In the genomic region with DNA sequence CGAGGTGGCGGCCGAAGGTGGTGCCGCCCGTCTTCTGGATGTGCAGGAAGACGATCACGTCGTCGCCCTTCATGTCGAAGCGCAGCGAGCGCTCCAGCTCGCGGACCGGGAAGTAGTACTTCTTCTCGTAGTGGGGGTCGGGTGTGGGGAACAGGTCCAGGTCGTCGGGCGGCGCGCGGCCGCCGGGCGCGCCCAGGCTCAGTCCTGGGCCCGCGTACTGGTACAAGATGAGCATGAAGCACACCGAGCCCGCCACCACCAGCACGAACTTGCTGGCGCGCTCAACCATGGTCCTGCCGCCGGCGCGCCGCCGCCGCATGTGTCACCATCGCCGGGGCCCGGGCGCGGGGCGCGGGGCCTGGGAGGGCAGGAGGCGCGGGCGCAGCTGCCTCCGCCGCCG, we compare ENCODE assay signal across 8 cellular contexts. TPM values are rescaled to one million over a fixed set of nuclear protein-coding genes. Genes with fewer than 3 reads are reported as not detected.
A peak's percentile ranks its signal among the peaks of the same experiment; 100 is the strongest.
DNase-seq lines count a peak whose midpoint lies in the region; ATAC-seq and TF ChIP-seq lines count a peak whose summit lies in the region.
"Not testable (repeated sequence)": the region's sequence is repeated elsewhere in the genome, so short reads cannot be mapped to it uniquely, and the experiment has no call there.

No MANE protein-coding gene starts in this region.

- H3K4me3 Mint-ChIP-seq in activated naive CD8-positive, alpha-beta T cell treated with anti-CD3 and anti-CD28 coated beads, Interleukin-2, amount 50 U/mL, for 24 hours, result peak overlapping the region; percentile 65
- H3K4me3 Mint-ChIP-seq in naive B cell, result peak overlapping the region in 7 of 8 donors; percentile 22 to 85 (median 70)

- not testable (repeated sequence) for H3K9me3 Mint-ChIP-seq in activated naive CD8-positive, alpha-beta T cell treated with anti-CD3 and anti-CD28 coated beads, Interleukin-2, amount 50 U/mL, for 24 hours; naive B cell

- H3K36me3 ChIP-seq in HEK293 (ENCODE audit: control insufficient read depth in 2 of 2, insufficient read depth in 1 of 2, low read length in 2 of 2) (peaks cover 0 to 28% of the 10 kb centered on the region in 2 experiments; a peak in 1 of 3 replicates), SK-N-MC (ENCODE audit: insufficient read depth, low read length) (peaks cover 23% of the 10 kb centered on the region; the same call in 1 of the 2 replicates)
- not testable (repeated sequence) for H3K36me3 ChIP-seq in thoracic aorta

- H3K27ac ChIP-seq in HEK293 (ENCODE audit: extremely low read depth, low read depth, low read length); SK-N-MC; foreskin keratinocyte; thoracic aorta: not testable (repeated sequence)

- not testable (repeated sequence) for DNase-seq in GM12864 (ENCODE audit: low read depth); SK-N-MC (ENCODE audit: low read depth, low spot score); foreskin keratinocyte; thoracic aorta (ENCODE audit: low spot score)
- peak; percentile 13 for DNase-seq in activated naive CD8-positive, alpha-beta T cell treated with anti-CD3 and anti-CD28 coated beads, Interleukin-2, amount 50 U/mL, for 24 hours
- DNase-seq in naive B cell, result peak; percentile 44

- CTCF ChIA-PET in HEK293 (lab: Yijun Ruan, JAX), result not testable (repeated sequence)

- H3K36me3 Mint-ChIP-seq in activated naive CD8-positive, alpha-beta T cell treated with anti-CD3 and anti-CD28 coated beads, Interleukin-2, amount 50 U/mL, for 24 hours (ENCODE audit: low read depth); naive B cell: not testable (repeated sequence)

- H3K27me3 Mint-ChIP-seq in activated naive CD8-positive, alpha-beta T cell treated with anti-CD3 and anti-CD28 coated beads, Interleukin-2, amount 50 U/mL, for 24 hours; naive B cell: not testable (repeated sequence)

- H3K9ac ChIP-seq in SK-N-MC (ENCODE audit: insufficient read length), result not testable (repeated sequence)

- H3K4me3 ChIP-seq in GM12864 (ENCODE audit: low read depth, low read length) (peak overlapping the region; percentile 50), HEK293 (ENCODE audit: low read depth, low read length) (peak overlapping the region; percentile 38), SK-N-MC (peak overlapping the region; percentile 93), thoracic aorta (peak overlapping the region; percentile 71)

- H3K27me3 ChIP-seq in foreskin keratinocyte; thoracic aorta (replicated peaks; ENCODE audit: insufficient read depth): not testable (repeated sequence)

- not testable (repeated sequence) for TF ChIP-seq CTCF in GM12864 (IDR thresholded peaks at IDR 0.05; ENCODE audit: low read depth, low read length, missing control alignments); HEK293 (tag by site-specific recombination; IDR thresholded peaks at IDR 0.05); foreskin keratinocyte (conservative IDR thresholded peaks at IDR 0.05); thoracic aorta (IDR thresholded peaks at IDR 0.05)

- H3K4me1 ChIP-seq in HEK293 (ENCODE audit: control insufficient read depth, insufficient read depth, low read length) (peaks cover 17% of the 10 kb centered on the region), thoracic aorta (ENCODE audit: control insufficient read depth in 1 of 2, low read depth in 2 of 2) (peaks cover 8 to 57% of the 10 kb centered on the region in 2 donors)
- H3K4me1 ChIP-seq in foreskin keratinocyte, result not testable (repeated sequence)

- H3K9me3 ChIP-seq in HEK293 (ENCODE audit: control insufficient read depth, insufficient read depth, low read depth, low read length); SK-N-MC (ENCODE audit: low read depth, low read length); thoracic aorta: not testable (repeated sequence)

- ATAC-seq in HG03565 (IDR thresholded peaks at IDR 0.05; ENCODE audit: unreplicated experiment), result peak; percentile 2
- peak; percentile 5 for ATAC-seq in activated naive CD8-positive, alpha-beta T cell treated with anti-CD3 and anti-CD28 coated beads, Interleukin-2, amount 50 U/mL, for 24 hours
- peak; percentile 5 for ATAC-seq in foreskin keratinocyte
- ATAC-seq in naive B cell (ENCODE audit: low read depth in 2 of 2), result peak; percentile 10 to 11
- not testable (repeated sequence) for ATAC-seq in thoracic aorta (ENCODE audit: insufficient number of reproducible peaks, low FRiP score, low read depth)

- peaks cover 40% of the 10 kb centered on the region for H3K4me1 Mint-ChIP-seq in activated naive CD8-positive, alpha-beta T cell treated with anti-CD3 and anti-CD28 coated beads, Interleukin-2, amount 50 U/mL, for 24 hours
- peaks cover 34 to 58% (median 51%) of the 10 kb centered on the region in 3 donors for H3K4me1 Mint-ChIP-seq in naive B cell

- not testable (repeated sequence) for H3K27ac Mint-ChIP-seq in activated naive CD8-positive, alpha-beta T cell treated with anti-CD3 and anti-CD28 coated beads, Interleukin-2, amount 50 U/mL, for 24 hours
- H3K27ac Mint-ChIP-seq in naive B cell, result peak overlapping the region in 1 of 6 donors; percentile 51

- POLR2A ChIA-PET in HEK293 (lab: Yijun Ruan, JAX), result not testable (repeated sequence)

RNA-seq across cellular contexts. Expression of gene HS6ST1, which starts 0.4 kb away (rescaled TPM):
- 26.6 and 31.3 TPM in 2 replicates for total RNA-seq in foreskin keratinocyte
- 15.8 and 17.9 TPM in 2 replicates for polyA plus RNA-seq in foreskin keratinocyte
- 10 to 100 TPM in 2 of 6 donors, 1 to 10 TPM in 4; 3.3 to 11.5 (median 6.8) TPM for polyA plus RNA-seq in naive B cell (ENCODE audit: low read depth in 6 of 6)
- 10 to 100 TPM; 21.8 to 32.4 TPM for total RNA-seq in thoracic aorta

Comparison
In these comparisons a context has a peak if more than half of its experiments do, and no peak if none do; other contexts are left out.
1. H3K4me3 ChIP-seq: peak in every context shown above with its lines; median percentile 93 in SK-N-MC; 71 in thoracic aorta; 50 in GM12864; 38 in HEK293.